Comparison of ENCODE assay signal across 8 cellular contexts in the genomic region with DNA sequence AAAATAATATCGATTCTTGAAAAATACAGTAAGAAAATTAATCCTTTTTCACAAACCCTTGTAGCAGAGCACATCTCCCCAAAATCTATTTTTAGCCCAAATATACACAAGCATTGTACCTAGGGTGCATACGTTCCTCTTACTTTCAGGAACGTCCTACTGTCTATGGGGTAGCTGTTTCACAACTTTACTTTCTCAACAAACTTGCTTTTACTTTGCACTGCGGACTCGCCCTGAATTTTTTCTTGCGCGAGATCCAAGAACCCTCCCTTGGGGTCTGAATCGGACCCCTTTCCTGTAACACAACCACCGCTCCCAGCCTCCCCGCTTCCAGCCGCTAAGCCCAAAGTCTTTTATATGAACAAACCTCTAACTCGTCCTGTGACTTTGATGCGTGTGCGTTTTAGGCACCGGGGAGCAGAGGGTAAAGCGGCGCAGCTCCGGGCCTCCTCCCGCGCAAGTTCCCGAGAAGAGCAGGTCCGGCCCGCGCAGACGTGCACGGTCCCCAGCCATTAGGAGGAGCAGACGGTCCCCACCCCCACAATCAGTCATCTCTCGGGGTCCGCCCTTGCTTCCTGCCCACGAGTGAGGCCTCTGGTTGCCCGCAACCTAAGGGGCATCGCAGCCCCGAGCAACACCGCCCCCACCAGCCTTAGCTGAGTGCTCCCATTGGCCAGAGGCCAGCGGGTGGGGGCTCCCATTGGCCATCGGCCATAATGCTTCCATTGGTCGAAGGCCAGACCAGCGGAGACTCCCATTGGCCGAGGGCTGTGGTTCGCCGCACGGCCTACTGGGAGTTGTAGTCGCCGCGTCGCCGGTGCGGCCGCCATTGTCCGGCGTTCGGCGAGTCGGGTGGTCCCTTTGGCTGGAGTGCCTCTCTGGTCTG. TPM values are rescaled to one million over a fixed set of nuclear protein-coding genes. Genes with fewer than 3 reads are reported as not detected.
DNase-seq lines count a peak whose midpoint lies in the region; ATAC-seq and TF ChIP-seq lines count a peak whose summit lies in the region.

A gene (plus strand): TSS at position 800 of the 886 bp plus-strand sequence. CDS start 127 bp downstream, outside the sequence.

- DNase-seq in COLO668 (lab: John Stamatoyannopoulos, UW; ENCODE audit: unreplicated experiment) = peak; percentile 98
- peak; percentile 97 for DNase-seq in GM20000 (ENCODE audit: low spot score)
- DNase-seq in HS-5 (ENCODE audit: low read depth) = peak; percentile 95
- peak; percentile 88 for DNase-seq in NK-92 (lab: John Stamatoyannopoulos, UW; ENCODE audit: unreplicated experiment)
- DNase-seq in activated CD8-positive, alpha-beta memory T cell treated with anti-CD3 and anti-CD28 coated beads for 24 hours = peak; percentile 97
- peak; percentile 96 for DNase-seq in effector CD4-positive, alpha-beta T cell
- DNase-seq in lung (ENCODE audit: low spot score) = peak; percentile 97
- peak; percentile 94 to 98 (median 96) for DNase-seq in stimulated activated CD4-positive, alpha-beta T cell treated with anti-CD3 and anti-CD28 coated beads, TNF-alpha, amount 100 ng/mL, for 24 hours (ENCODE audit: low read depth in 3 of 3)

- TF ChIP-seq CTCF in GM20000 (IDR thresholded peaks at IDR 0.05; ENCODE audit: extremely low read depth, missing control alignments) (no peak), lung (IDR thresholded peaks at IDR 0.05; ENCODE audit: control extremely low read depth, extremely low read depth) (no peak)

- 0 to 1% methylated on average over 54 of the region's 54 CpGs for WGBS in lung, 2 donors

- ATAC-seq in lung (ENCODE audit: insufficient read depth, low FRiP score) = peak; percentile 96

- H3K4me3 ChIP-seq in lung = peak within 1 kb of the TSS; percentile 87

- peaks cover 0 to 3% of the 10 kb centered on the region in 2 donors for H3K36me3 ChIP-seq in lung (ENCODE audit: control insufficient read depth in 2 of 2, insufficient read depth in 2 of 2, low read length in 2 of 2)

- H3K27me3 ChIP-seq in lung (ENCODE audit: control insufficient read depth, insufficient read depth) = no peaks in the 10 kb centered on the region

- H3K4me1 ChIP-seq in lung (ENCODE audit: control insufficient read depth in 2 of 2, insufficient read depth in 2 of 2, low read length in 2 of 2) = peaks cover 8 to 9% of the 10 kb centered on the region in 2 donors

- peaks cover 0 to 3% of the 10 kb centered on the region in 2 donors for H3K9me3 ChIP-seq in lung (ENCODE audit: control insufficient read depth in 2 of 2, insufficient read depth in 1 of 2, low read length in 1 of 2)

- peak within 1 kb of the TSS; percentile 90 to 92 for H3K27ac ChIP-seq in lung (ENCODE audit: low read depth in 1 of 2, low read length in 1 of 2)

RNA-seq across cellular contexts. Expression of the gene that starts here (rescaled TPM):
- total RNA-seq in lung = 1 to 10 TPM; 5.2 to 8.0 TPM
- 1 to 10 TPM; 1.2 to 1.8 TPM for polyA plus RNA-seq in lung

Comparison
In these comparisons a context has a peak if more than half of its experiments do, and no peak if none do; other contexts are left out.
1. Peak in every context shown above with its lines: DNase-seq, ATAC-seq, H3K4me3 ChIP-seq and H3K27ac ChIP-seq.